21 cellular contexts compared by ENCODE assay signal in genomic region chr11:36148701-36149100, GRCh38.
DNase-seq lines count a peak whose midpoint lies in the region; ATAC-seq and TF ChIP-seq lines count a peak whose summit lies in the region.
"Had no signal": no experiment of that assay in that cellular context is flagged by ENCODE, and none has a peak within 500 bp of the region (broad histone marks: within the 10 kb centered on the region; RNA-seq: fewer than 3 reads in every experiment).

No MANE protein-coding gene starts in this region.

- intact Hi-C loops in Panc1 (cut with micrococcal nuclease; ENCODE audit: unreplicated experiment) = loop anchor here (5.0 kb wide), 1 partner anchor 531 kb away; the partner anchor contains the start of gene FJX1

- CTCF ChIA-PET in Panc1 (lab: Charles Lee) = interaction anchor here (0.9 to 1.1 kb wide), 2 partner anchors 255 to 326 kb away, joined by 3 to 7 read pairs; no protein-coding TSS in a partner anchor

- H3K4me1 Mint-ChIP-seq in glutamatergic neuron (ENCODE audit: low read depth, unreplicated experiment) = peaks cover 29% of the 10 kb centered on the region
- H3K4me1 Mint-ChIP-seq in stimulated activated naive B cell treated with anti-CD40 and anti-IgM and Interleukin-4, amounts not matched to agents 10 μg/mL and 1 μg/mL and 100 μg/mL, for 72 hours = peaks cover 7 to 8% of the 10 kb centered on the region in 2 donors
- H3K4me1 Mint-ChIP-seq: B cell had no signal

- in situ Hi-C loops in Panc1 (cut with HindIII; ENCODE audit: low pct_unique_long_range_greater_than_20kb, low sequenced_read_pairs) = no loop called here

- no peak for TF ChIP-seq POLR2A in erythroblast (IDR thresholded peaks at IDR 0.05; ENCODE audit: low read length)

- POLR2A ChIA-PET in Panc1 (lab: Charles Lee) = interaction anchor here (0.6 kb wide), 1 partner anchor 908 kb away, joined by 4 read pairs; no protein-coding TSS in a partner anchor

- TF ChIP-seq CTCF in Panc1 (IDR thresholded peaks at IDR 0.05) (no peak), glutamatergic neuron (IDR thresholded peaks at IDR 0.05; ENCODE audit: partially characterized antibody, unreplicated experiment) (no peak)

- H3K9me3 Mint-ChIP-seq in glutamatergic neuron (ENCODE audit: unreplicated experiment) = peaks cover 6% of the 10 kb centered on the region
- H3K9me3 Mint-ChIP-seq in stimulated activated naive B cell treated with anti-CD40 and anti-IgM and Interleukin-4, amounts not matched to agents 10 μg/mL and 1 μg/mL and 100 μg/mL, for 72 hours = no peaks in the 10 kb centered on the region
- H3K9me3 Mint-ChIP-seq: activated T-cell treated with anti-CD3 and anti-CD28 coated beads, Interleukin-2, amount 50 U/mL, for 72 hours had no signal

- no peak overlapping the region for H3K4me3 ChIP-seq in Panc1 (ENCODE audit: low read depth in 2 of 2, low read length in 2 of 2)
- H3K4me3 ChIP-seq: heart left ventricle, uterus had no signal

- peak overlapping the region; percentile 82 for H3K27ac Mint-ChIP-seq in glutamatergic neuron (ENCODE audit: unreplicated experiment)
- H3K27ac Mint-ChIP-seq in stimulated activated naive B cell treated with anti-CD40 and anti-IgM and Interleukin-4, amounts not matched to agents 10 μg/mL and 1 μg/mL and 100 μg/mL, for 72 hours = no peak overlapping the region
- H3K27ac Mint-ChIP-seq: activated CD4-positive, alpha-beta T cell treated with anti-CD3 and anti-CD28 coated beads for 36 hours; activated naive CD8-positive, alpha-beta T cell; activated T-cell treated with anti-CD3 and anti-CD28 coated beads, Interleukin-2, amount 50 U/mL, for 72 hours; B cell had no signal

- DNase-seq in DMS 273 (lab: John Stamatoyannopoulos, UW; ENCODE audit: unreplicated experiment) (peak; percentile 60), DMS 273 treated with DMSO at 0.1 percent for 48 hours (lab: John Stamatoyannopoulos, UW) (no peak), Panc1 (ENCODE audit: low read depth, low spot score) (no peak), glutamatergic neuron (no peak), erythroblast (lab: John Stamatoyannopoulos, UW) (no peak)
- no peak for DNase-seq in stimulated activated naive B cell treated with anti-CD40 and anti-IgM and Interleukin-4, amounts not matched to agents 10 μg/mL and 1 μg/mL and 100 μg/mL, for 72 hours
- DNase-seq: activated CD4-positive, alpha-beta T cell treated with anti-CD3 and anti-CD28 coated beads for 36 hours; activated T-cell treated with anti-CD3 and anti-CD28 coated beads, Interleukin-2, amount 50 U/mL, for 72 hours; heart left ventricle; left ventricle myocardium superior; NCI-H1930; NCI-H345; T-helper 1 cell; uterus had no signal

- H3K27ac ChIP-seq in Panc1 (ENCODE audit: low read length) (peak overlapping the region; percentile 80), temporal lobe (ENCODE audit: low read depth, low read length) (peak overlapping the region; percentile 12)
- H3K27ac ChIP-seq: 22Rv1, neutrophil, uterus had no signal

- ATAC-seq in Panc1 = no peak
- no peak for ATAC-seq in HG03280 (IDR thresholded peaks at IDR 0.05; ENCODE audit: unreplicated experiment)
- no peak for ATAC-seq in stimulated activated naive B cell treated with anti-CD40 and anti-IgM and Interleukin-4, amounts not matched to agents 10 μg/mL and 1 μg/mL and 100 μg/mL, for 72 hours (replicated peaks)
- ATAC-seq: left ventricle myocardium superior, Right ventricle myocardium inferior had no signal

- no peaks in the 10 kb centered on the region; the same call in 1 of the 2 replicates for H3K9me3 ChIP-seq in Panc1 (ENCODE audit: control insufficient read depth, insufficient read depth, low read depth, low read length)
- H3K9me3 ChIP-seq: heart left ventricle, neutrophil, uterus had no signal

- peak overlapping the region; percentile 19 for H3K4me3 Mint-ChIP-seq in glutamatergic neuron (ENCODE audit: unreplicated experiment)
- no peak overlapping the region for H3K4me3 Mint-ChIP-seq in stimulated activated naive B cell treated with anti-CD40 and anti-IgM and Interleukin-4, amounts not matched to agents 10 μg/mL and 1 μg/mL and 100 μg/mL, for 72 hours
- H3K4me3 Mint-ChIP-seq: activated CD4-positive, alpha-beta T cell treated with anti-CD3 and anti-CD28 coated beads for 36 hours; activated naive CD8-positive, alpha-beta T cell; B cell had no signal

- BruUV-seq in Panc1 (replicated peaks; lab: Mats Ljungman, UMichigan) = no TSS peak

- H3K36me3 ChIP-seq in Panc1 (ENCODE audit: control insufficient read depth, insufficient read depth, low read length) = no peaks in the 10 kb centered on the region
- H3K36me3 ChIP-seq: heart left ventricle, neutrophil, uterus had no signal

- peaks cover 11% of the 10 kb centered on the region for H3K36me3 Mint-ChIP-seq in glutamatergic neuron (ENCODE audit: unreplicated experiment)
- H3K36me3 Mint-ChIP-seq in stimulated activated naive B cell treated with anti-CD40 and anti-IgM and Interleukin-4, amounts not matched to agents 10 μg/mL and 1 μg/mL and 100 μg/mL, for 72 hours = no peaks in the 10 kb centered on the region
- H3K36me3 Mint-ChIP-seq: activated naive CD8-positive, alpha-beta T cell had no signal

- H3K4me1 ChIP-seq in Panc1 (ENCODE audit: control insufficient read depth, insufficient read depth, low read length) = peaks cover 23% of the 10 kb centered on the region
- H3K4me1 ChIP-seq: uterus had no signal

- no peaks in the 10 kb centered on the region for H3K27me3 ChIP-seq in Panc1 (ENCODE audit: control insufficient read depth, insufficient read depth, low read length)
- H3K27me3 ChIP-seq: heart left ventricle, neutrophil, uterus had no signal

- no peaks in the 10 kb centered on the region for H3K27me3 Mint-ChIP-seq in glutamatergic neuron (ENCODE audit: unreplicated experiment)
- peaks cover 10 to 13% of the 10 kb centered on the region in 2 donors for H3K27me3 Mint-ChIP-seq in stimulated activated naive B cell treated with anti-CD40 and anti-IgM and Interleukin-4, amounts not matched to agents 10 μg/mL and 1 μg/mL and 100 μg/mL, for 72 hours
